ENCODE assay signal across 20 cellular contexts in genomic region chr1:230712470-230712942, GRCh38. TPM values are rescaled to one million over a fixed set of nuclear protein-coding genes. Genes with fewer than 3 reads are reported as not detected.
"Had no signal": no experiment of that assay in that cellular context is flagged by ENCODE, and none has a peak within 500 bp of the region (broad histone marks: within the 10 kb centered on the region; RNA-seq: fewer than 3 reads in every experiment).

No MANE protein-coding gene starts in this region.

- FAIRE-seq: TTC549 had no signal

- H3K27ac ChIP-seq: lower lobe of right lung, SJCRH30, transverse colon had no signal

- H3K9me3 Mint-ChIP-seq: central memory CD8-positive, alpha-beta T cell had no signal

- H3K27ac Mint-ChIP-seq: activated CD8-positive, alpha-beta T cell treated with anti-CD3 and anti-CD28 coated beads for 36 hours; activated naive CD8-positive, alpha-beta T cell; nephron progenitor cell; stimulated activated naive B cell treated with anti-CD40 and anti-IgM and Interleukin-4, amounts not matched to agents 10 μg/mL and 1 μg/mL and 100 μg/mL, for 72 hours; WTC11 had no signal

- H3K9me3 ChIP-seq: lower lobe of right lung, SJCRH30, transverse colon had no signal

- ATAC-seq: activated CD8-positive, alpha-beta T cell treated with anti-CD3 and anti-CD28 coated beads for 36 hours; lower lobe of right lung; stimulated activated naive B cell treated with anti-CD40 and anti-IgM and Interleukin-4, amounts not matched to agents 10 μg/mL and 1 μg/mL and 100 μg/mL, for 72 hours; WTC11 had no signal

- H3K36me3 ChIP-seq: lower lobe of right lung, SJCRH30, transverse colon had no signal

- H3K27me3 ChIP-seq: SJCRH30, transverse colon had no signal

- H3K4me3 ChIP-seq: lower lobe of right lung, SJCRH30, transverse colon had no signal

- H3K36me3 Mint-ChIP-seq: WTC11 had no signal

- H3K4me3 Mint-ChIP-seq: activated CD8-positive, alpha-beta T cell treated with anti-CD3 and anti-CD28 coated beads for 36 hours; activated naive CD8-positive, alpha-beta T cell; central memory CD8-positive, alpha-beta T cell; nephron progenitor cell; stimulated activated naive B cell treated with anti-CD40 and anti-IgM and Interleukin-4, amounts not matched to agents 10 μg/mL and 1 μg/mL and 100 μg/mL, for 72 hours; WTC11 had no signal

- DNase-seq: activated CD4-positive, alpha-beta T cell treated with anti-CD3 and anti-CD28 coated beads for 4 hours; activated CD8-positive, alpha-beta T cell treated with anti-CD3 and anti-CD28 coated beads for 36 hours; activated gamma-delta T cell; activated T-cell treated with anti-CD3 and anti-CD28 coated beads, Interleukin-2, amount 50 U/mL, for 48 hours; amniotic stem cell; erythroblast; lower lobe of right lung; nephron progenitor cell; SJCRH30; stimulated activated CD4-positive, alpha-beta T cell treated with anti-CD3 and anti-CD28 coated beads, Interleukin-4, amount 100 ng/mL, for 1 hour; stimulated activated naive B cell treated with anti-CD40 and anti-IgM and Interleukin-4, amounts not matched to agents 10 μg/mL and 1 μg/mL and 100 μg/mL, for 72 hours; T-helper 2 cell; transverse colon had no signal

RNA-seq across cellular contexts. Expression of gene AGT, which starts 1.4 kb away (rescaled TPM):
- total RNA-seq: activated CD8-positive, alpha-beta T cell treated with anti-CD3 and anti-CD28 coated beads for 36 hours; dermis microvascular lymphatic vessel endothelial cell had no signal

RNA-seq across cellular contexts. Expression of gene CAPN9, which starts 34.7 kb away (rescaled TPM):
- total RNA-seq: activated CD8-positive, alpha-beta T cell treated with anti-CD3 and anti-CD28 coated beads for 36 hours; dermis microvascular lymphatic vessel endothelial cell; omental fat pad; SJCRH30; subcutaneous adipose tissue; WTC11 had no signal
